8 cellular contexts compared by ENCODE assay signal in genomic region chr16:81094771-81095251, GRCh38. TPM values are rescaled to one million over a fixed set of nuclear protein-coding genes. Genes with fewer than 3 reads are reported as not detected.
A peak's percentile ranks its signal among the peaks of the same experiment; 100 is the strongest.
DNase-seq lines count a peak whose midpoint lies in the region; ATAC-seq, FAIRE-seq and TF ChIP-seq lines count a peak whose summit lies in the region.

No MANE protein-coding gene starts in this region.

- no peaks in the 10 kb centered on the region for H3K27me3 Mint-ChIP-seq in CD4-positive, alpha-beta T cell
- H3K27me3 Mint-ChIP-seq in naive thymus-derived CD4-positive, alpha-beta T cell = no peaks in the 10 kb centered on the region

- CTCF ChIA-PET in CD4-positive, alpha-beta T cell (lab: Charles Lee) = interaction anchor here (0.8 kb wide), 1 partner anchor 18 kb away, joined by 3 read pairs; the partner anchor contains the start of gene C16orf46
- CTCF ChIA-PET in naive thymus-derived CD4-positive, alpha-beta T cell (lab: Charles Lee) = no interaction called here

- H3K9me3 Mint-ChIP-seq in CD4-positive, alpha-beta T cell = peaks cover 2% of the 10 kb centered on the region
- H3K9me3 Mint-ChIP-seq in naive thymus-derived CD4-positive, alpha-beta T cell = peaks cover 0 to 4% (median 0%) of the 10 kb centered on the region in 11 donors

- DNase-seq in CD4-positive, alpha-beta T cell = no peak
- DNase-seq in cerebellar cortex (ENCODE audit: low spot score) = peak; percentile 11
- no peak for DNase-seq in naive thymus-derived CD4-positive, alpha-beta T cell
- no peak for DNase-seq in ureter (ENCODE audit: low spot score)
- DNase-seq in GM19239 (ENCODE audit: insufficient read length, low spot score) = no peak
- DNase-seq in NCI-H2107 (lab: John Stamatoyannopoulos, UW) = no peak

- no peak overlapping the region for H3K27ac Mint-ChIP-seq in CD4-positive, alpha-beta T cell
- peak overlapping the region in 1 of 9 donors; percentile 45 for H3K27ac Mint-ChIP-seq in naive thymus-derived CD4-positive, alpha-beta T cell

- no peaks in the 10 kb centered on the region for H3K36me3 ChIP-seq in KMS-11 (ENCODE audit: insufficient read depth)
- H3K36me3 ChIP-seq in naive thymus-derived CD4-positive, alpha-beta T cell (ENCODE audit: control insufficient read depth in 2 of 3, insufficient read depth in 3 of 3, low read length in 3 of 3) = no peaks in the 10 kb centered on the region

- H3K4me1 Mint-ChIP-seq in CD4-positive, alpha-beta T cell (ENCODE audit: low read depth) = peaks cover 17% of the 10 kb centered on the region
- H3K4me1 Mint-ChIP-seq in naive thymus-derived CD4-positive, alpha-beta T cell = peaks cover 3 to 19% (median 9%) of the 10 kb centered on the region in 7 donors

- H3K36me3 Mint-ChIP-seq in CD4-positive, alpha-beta T cell (ENCODE audit: low read depth) = no peaks in the 10 kb centered on the region
- peaks cover 0 to 7% (median 0%) of the 10 kb centered on the region in 5 donors for H3K36me3 Mint-ChIP-seq in naive thymus-derived CD4-positive, alpha-beta T cell

- peaks cover 4% of the 10 kb centered on the region; the same call in 1 of the 2 replicates for H3K79me2 ChIP-seq in KMS-11 (ENCODE audit: insufficient read depth, low read depth)

- POLR2A ChIA-PET in CD4-positive, alpha-beta T cell (lab: Charles Lee) = interaction anchor here (1.3 kb wide), 1 partner anchor 88 kb away, joined by 4 read pairs; the partner anchor contains the start of genes CENPN and CMC2
- POLR2A ChIA-PET in naive thymus-derived CD4-positive, alpha-beta T cell (lab: Charles Lee) = interaction anchor here (0.8 to 1.9 kb wide), 3 partner anchors 10 to 21 kb away, joined by 3 to 9 read pairs (median 5); partner anchors contain the start of gene C16orf46

- peak overlapping the region; percentile 84 for H3K4me3 Mint-ChIP-seq in CD4-positive, alpha-beta T cell
- peak overlapping the region; percentile 62 to 83 (median 76) for H3K4me3 Mint-ChIP-seq in naive thymus-derived CD4-positive, alpha-beta T cell

- ATAC-seq in CD4-positive, alpha-beta T cell (ENCODE audit: poor library complexity) = no peak
- no peak for ATAC-seq in naive thymus-derived CD4-positive, alpha-beta T cell
- no peak for ATAC-seq in GM18870 (IDR thresholded peaks at IDR 0.05; ENCODE audit: unreplicated experiment)

- no peak for FAIRE-seq in GM19239 (lab: Jason Lieb, UNC)

- H3K4me1 ChIP-seq in KMS-11 (ENCODE audit: low read depth, poor library complexity, severe bottlenecking) = peaks cover 13% of the 10 kb centered on the region
- peaks cover 0 to 6% of the 10 kb centered on the region in 2 donors for H3K4me1 ChIP-seq in naive thymus-derived CD4-positive, alpha-beta T cell (ENCODE audit: control insufficient read depth in 2 of 2, insufficient read depth in 2 of 2, low read length in 2 of 2)

- no peak overlapping the region for H3K4me3 ChIP-seq in KMS-11 (IDR thresholded peaks at IDR 0.05; ENCODE audit: insufficient read depth, low read depth, low read length)
- no peak overlapping the region for H3K4me3 ChIP-seq in naive thymus-derived CD4-positive, alpha-beta T cell (ENCODE audit: low read length)

- intact Hi-C loops in CD4-positive, alpha-beta T cell (cut with DNase I, micrococcal nuclease) = loop anchor here (5.0 to 10.0 kb wide), 3 partner anchors 58 to 553 kb away; partner anchors contain the start of genes ATMIN (in 1 of the 2), CDYL2 (in 1 of the 2) and DYNLRB2 (in 1 of the 2)
- intact Hi-C loops in naive thymus-derived CD4-positive, alpha-beta T cell (cut with micrococcal nuclease) = loop anchor here (5.0 to 10.0 kb wide), 4 partner anchors 350 to 652 kb away; partner anchors contain the start of genes CMIP (in 1 of the 2) and DYNLRB2 (in 1 of the 2)

- H4K20me1 ChIP-seq in KMS-11 (ENCODE audit: insufficient read depth) = no peaks in the 10 kb centered on the region

- H3K27ac ChIP-seq in CD4-positive, alpha-beta T cell (ENCODE audit: low read depth, low read length) = no peak overlapping the region
- no peak overlapping the region for H3K27ac ChIP-seq in KMS-11
- no peak overlapping the region for H3K27ac ChIP-seq in naive thymus-derived CD4-positive, alpha-beta T cell (ENCODE audit: low read depth, low read length)

- H3K4me2 ChIP-seq in KMS-11 = peak overlapping the region; percentile 81; the same call in 1 of the 2 replicates

- H3K9ac ChIP-seq in KMS-11 = no peak overlapping the region

- H3K27me3 ChIP-seq in CD4-positive, alpha-beta T cell (ENCODE audit: control insufficient read depth, insufficient read depth, low read length) = no peaks in the 10 kb centered on the region
- no peaks in the 10 kb centered on the region for H3K27me3 ChIP-seq in KMS-11 (ENCODE audit: insufficient read depth, low read depth)
- H3K27me3 ChIP-seq in naive thymus-derived CD4-positive, alpha-beta T cell (ENCODE audit: control insufficient read depth in 2 of 2, insufficient read depth in 2 of 2, low read length in 2 of 2) = no peaks in the 10 kb centered on the region

- no peak overlapping the region for H2AFZ ChIP-seq in KMS-11 (ENCODE audit: low read depth)

- no peaks in the 10 kb centered on the region for H3K9me3 ChIP-seq in CD4-positive, alpha-beta T cell (ENCODE audit: control insufficient read depth, low read length)
- H3K9me3 ChIP-seq in naive thymus-derived CD4-positive, alpha-beta T cell (ENCODE audit: control insufficient read depth in 2 of 3, low read length in 3 of 3) = no peaks in the 10 kb centered on the region

- no peak for TF ChIP-seq CTCF in CD4-positive, alpha-beta T cell (IDR thresholded peaks at IDR 0.05)
- TF ChIP-seq CTCF in KMS-11 (conservative IDR thresholded peaks at IDR 0.05; ENCODE audit: low read depth, low read length) = no peak

RNA-seq across cellular contexts. Expression of gene GCSH, which starts 1.4 kb away (rescaled TPM):
- total RNA-seq in CD4-positive, alpha-beta T cell = 1 to 10 TPM; 2.3 to 3.2 TPM
- 1 to 10 TPM; 1.5 to 7.5 (median 4.9) TPM for total RNA-seq in naive thymus-derived CD4-positive, alpha-beta T cell
- 10 to 100 TPM in 1 of 2 donors, 1 to 10 TPM in 1; 9.7 to 10.7 TPM for polyA plus RNA-seq in naive thymus-derived CD4-positive, alpha-beta T cell
- 42.5 TPM for total RNA-seq in ureter

RNA-seq across cellular contexts. Expression of gene C16orf46, which starts 17.8 kb away (rescaled TPM):
- total RNA-seq in CD4-positive, alpha-beta T cell = under 1 TPM in 1 of 2 experiments, not detected in 1; 0.55 TPM
- 1 to 10 TPM in 1 of 5 experiments, under 1 TPM in 3, not detected in 1; 0.24 to 2.1 (median 0.70) TPM for total RNA-seq in naive thymus-derived CD4-positive, alpha-beta T cell
- under 1 TPM; 0.28 to 0.35 TPM for polyA plus RNA-seq in naive thymus-derived CD4-positive, alpha-beta T cell
- total RNA-seq in ureter = not detected

RNA-seq across cellular contexts. Expression of gene ATMIN, which starts 59.2 kb away (rescaled TPM):
- 10 to 100 TPM; 29.9 to 31.7 TPM for total RNA-seq in CD4-positive, alpha-beta T cell
- total RNA-seq in naive thymus-derived CD4-positive, alpha-beta T cell = 10 to 100 TPM; 29.1 to 46.9 (median 35.3) TPM
- 10 to 100 TPM; 24.9 to 36.0 TPM for polyA plus RNA-seq in naive thymus-derived CD4-positive, alpha-beta T cell
- 42.9 TPM for total RNA-seq in ureter
